ENCODE assay signal across 31 cellular contexts in genomic region chr11:120196857-120197253, GRCh38. TPM values are rescaled to one million over a fixed set of nuclear protein-coding genes. Genes with fewer than 3 reads are reported as not detected.
DNase-seq lines count a peak whose midpoint lies in the region; ATAC-seq and TF ChIP-seq lines count a peak whose summit lies in the region.
"Had no signal": no experiment of that assay in that cellular context is flagged by ENCODE, and none has a peak within 500 bp of the region (broad histone marks: within the 10 kb centered on the region; RNA-seq: fewer than 3 reads in every experiment).

No MANE protein-coding gene starts in this region.

- no peak overlapping the region for H2AK5ac ChIP-seq in mesendoderm (ENCODE audit: low read length)

- H4K8ac ChIP-seq in mesendoderm (ENCODE audit: low read depth, low read length) = no peak overlapping the region

- peak overlapping the region; percentile 58 for H3K56ac ChIP-seq in mesendoderm (ENCODE audit: low read length)

- peak overlapping the region in 3 of 4 donors; percentile 74 to 91 (median 85) for H3K27ac ChIP-seq in Peyer's patch
- peak overlapping the region; percentile 91 for H3K27ac ChIP-seq in caudate nucleus (ENCODE audit: low read depth, low read length)
- no peak overlapping the region for H3K27ac ChIP-seq in mesendoderm (ENCODE audit: low read depth, low read length)
- peak overlapping the region; percentile 62 for H3K27ac ChIP-seq in smooth muscle cell (ENCODE audit: low read depth)
- H3K27ac ChIP-seq: A549, foreskin keratinocyte, SJSA1 had no signal

- no peak overlapping the region for H4K5ac ChIP-seq in mesendoderm (ENCODE audit: low read length)

- no peaks in the 10 kb centered on the region for H3K27me3 ChIP-seq in Peyer's patch
- H3K27me3 ChIP-seq in mesendoderm (ENCODE audit: insufficient read depth, low read length, poor library complexity) = no peaks in the 10 kb centered on the region
- H3K27me3 ChIP-seq in smooth muscle cell (ENCODE audit: low read depth) = no peaks in the 10 kb centered on the region
- H3K27me3 ChIP-seq: SJSA1, uterus had no signal

- no CpG with 5 or more reads among the region's 6 CpGs for WGBS in mesendoderm (ENCODE audit: extremely low coverage, insufficient coverage, low lambda C conversion rate)
- WGBS in smooth muscle cell (ENCODE audit: low lambda C conversion rate) = 70% methylated on average over 6 of the region's 6 CpGs

- H4K20me1 ChIP-seq in smooth muscle cell (ENCODE audit: low read depth) = no peaks in the 10 kb centered on the region

- no peaks in the 10 kb centered on the region for H3K79me1 ChIP-seq in mesendoderm (ENCODE audit: low read length)

- no peak overlapping the region for H3K4me2 ChIP-seq in mesendoderm (ENCODE audit: low read length)
- H3K4me2 ChIP-seq in smooth muscle cell = peak overlapping the region; percentile 16
- H3K4me2 ChIP-seq: A549 had no signal

- DNase-seq in Peyer's patch (peak in 1 of 3 donors; percentile 42), caudate nucleus (lab: John Stamatoyannopoulos, UW) (no peak), mesendoderm (no peak), smooth muscle cell (lab: John Stamatoyannopoulos, UW; ENCODE audit: unreplicated experiment) (no peak), LoVo (ENCODE audit: low spot score) (no peak), DMS 273 treated with DMSO at 0.1 percent for 48 hours (lab: John Stamatoyannopoulos, UW) (no peak), SW480 (ENCODE audit: low spot score) (no peak)
- DNase-seq: activated CD4-positive, alpha-beta memory T cell treated with anti-CD3 and anti-CD28 coated beads, Interleukin-2, amount 10 ng/mL, durations not matched to agents 7 days and 5 days; activated CD4-positive, alpha-beta T cell treated with anti-CD3 and anti-CD28 coated beads for 1 hour; AML-193; CD4-positive, alpha-beta memory T cell; foreskin keratinocyte; Karpas-422; naive B cell; NCI-H1436; NCI-H2081 treated with DMSO at 0.1 percent for 48 hours; NCI-H226; stimulated activated CD4-positive, alpha-beta T cell treated with anti-CD3 and anti-CD28 coated beads, Interleukin-12 subunit alpha, Interleukin-12 subunit beta, amount 100 ng/mL, for 4 hours; stimulated activated CD4-positive, alpha-beta T cell treated with anti-CD3 and anti-CD28 coated beads, Interleukin-4, amount 100 ng/mL, for 1 hour; substantia nigra; uterus had no signal

- ATAC-seq in GM18502 (IDR thresholded peaks at IDR 0.05; ENCODE audit: poor library complexity, unreplicated experiment) = no peak
- ATAC-seq: A549; esophagus mucosa; foreskin keratinocyte; stimulated activated effector memory CD8-positive, alpha-beta T cell treated with anti-CD3 and anti-CD28 coated beads, Interleukin-12 subunit alpha, Interleukin-12 subunit beta, amount 100 ng/mL, for 72 hours had no signal

- H3K79me2 ChIP-seq in mesendoderm (ENCODE audit: control insufficient read depth, insufficient read depth, low read length) (no peaks in the 10 kb centered on the region), smooth muscle cell (ENCODE audit: low read depth) (no peaks in the 10 kb centered on the region)

- no peaks in the 10 kb centered on the region for H3K36me3 ChIP-seq in Peyer's patch
- no peaks in the 10 kb centered on the region for H3K36me3 ChIP-seq in mesendoderm (ENCODE audit: control insufficient read depth, insufficient read depth, low read length)
- no peaks in the 10 kb centered on the region for H3K36me3 ChIP-seq in smooth muscle cell (ENCODE audit: low read depth)
- H3K36me3 ChIP-seq: HAP-1, SJSA1, uterus had no signal

- H2AFZ ChIP-seq in smooth muscle cell (ENCODE audit: low read depth) = peak overlapping the region; percentile 69

- H2BK120ac ChIP-seq in mesendoderm (ENCODE audit: low read depth, low read length) = no peak overlapping the region

- no peak overlapping the region for H3K23ac ChIP-seq in mesendoderm (ENCODE audit: low read length)

- no peak overlapping the region for H3K18ac ChIP-seq in mesendoderm (ENCODE audit: low read length)

- H3K4me1 ChIP-seq in Peyer's patch (peaks cover 0 to 59% (median 8%) of the 10 kb centered on the region in 4 donors), mesendoderm (ENCODE audit: control insufficient read depth, low read depth, low read length) (peaks cover 8% of the 10 kb centered on the region), smooth muscle cell (ENCODE audit: low read depth) (peaks cover 28% of the 10 kb centered on the region)
- H3K4me1 ChIP-seq: A549, foreskin keratinocyte, HAP-1, SJSA1, uterus had no signal

- H2BK15ac ChIP-seq in mesendoderm (replicated peaks; ENCODE audit: low read depth) = no peak overlapping the region

- no peaks in the 10 kb centered on the region for H3F3A ChIP-seq in smooth muscle cell (ENCODE audit: low read depth)

- H3K4me3 ChIP-seq in Peyer's patch = no peak overlapping the region
- no peak overlapping the region for H3K4me3 ChIP-seq in mesendoderm (ENCODE audit: low read length)
- no peak overlapping the region for H3K4me3 ChIP-seq in smooth muscle cell
- H3K4me3 ChIP-seq: A549, coronary artery, HAP-1, SJSA1, uterus had no signal

- TF ChIP-seq CTCF in Peyer's patch (IDR thresholded peaks at IDR 0.05) (no peak), smooth muscle cell (IDR thresholded peaks at IDR 0.05; ENCODE audit: borderline replicate concordance, insufficient read depth, poor library complexity, severe bottlenecking) (no peak)

- no peaks in the 10 kb centered on the region for H3K9me3 ChIP-seq in Peyer's patch
- H3K9me3 ChIP-seq in smooth muscle cell (replicated peaks; ENCODE audit: low read depth) = no peaks in the 10 kb centered on the region
- H3K9me3 ChIP-seq: A549, HAP-1, SJSA1, uterus had no signal

- H2BK5ac ChIP-seq in mesendoderm (ENCODE audit: low read length) = no peak overlapping the region

- no peak overlapping the region for H3K4ac ChIP-seq in mesendoderm (ENCODE audit: low read depth, low read length)

- no peak for TF ChIP-seq POLR2A in Peyer's patch (IDR thresholded peaks at IDR 0.05)

- H3K9ac ChIP-seq in mesendoderm (ENCODE audit: low read length) (peak overlapping the region; percentile 15), smooth muscle cell (ENCODE audit: low read depth) (no peak overlapping the region)

RNA-seq across cellular contexts. Expression of gene OAF, which starts 14.0 kb away (rescaled TPM):
- total RNA-seq in Peyer's patch = 100 to 1,000 TPM in 3 of 4 donors, 10 to 100 TPM in 1; 66.0 to 344 (median 228) TPM
- 0.48 TPM for polyA plus RNA-seq in mesendoderm (2013, experiment 1 of 2)
- 0.36 TPM for polyA plus RNA-seq in mesendoderm (2013, experiment 2 of 2)
- total RNA-seq in smooth muscle cell = 41.6 and 42.9 TPM in 2 replicates
- polyA plus RNA-seq in smooth muscle cell = 69.8 and 112 TPM in 2 replicates

RNA-seq across cellular contexts. Expression of gene POU2F3, which starts 43.1 kb away (rescaled TPM):
- total RNA-seq in Peyer's patch = 1 to 10 TPM in 3 of 4 donors, not detected in 1; 2.2 to 3.3 (median 2.8) TPM
- polyA plus RNA-seq in mesendoderm (2013, experiment 1 of 2) = 0.51 TPM
- polyA plus RNA-seq in mesendoderm (2013, experiment 2 of 2) = 0.57 TPM
- 2.8 TPM in 1 of 2 replicates, not detected in the other for total RNA-seq in smooth muscle cell
- 0.34 TPM in 1 of 2 replicates, not detected in the other for polyA plus RNA-seq in smooth muscle cell
- total RNA-seq: activated CD4-positive, alpha-beta memory T cell treated with anti-CD3 and anti-CD28 coated beads, Interleukin-2, amount 10 ng/mL, durations not matched to agents 7 days and 5 days; activated T-helper 2 cell treated with anti-CD3 and anti-CD28 coated beads, Interferon-gamma antibody, Interleukin-2, Interleukin-4, amounts not matched to agents 10 μg/mL and 5 μg/mL and 100 μg/mL, durations not matched to agents 14 hours and 24 hours and 36 hours; bronchial epithelial cell; CD4-positive, alpha-beta memory T cell; osteocyte; SJSA1 had no signal
- polyA plus RNA-seq: A549; CD4-positive, alpha-beta memory T cell had no signal

RNA-seq across cellular contexts. Expression of gene TRIM29, which starts 58.9 kb away (rescaled TPM):
- total RNA-seq in Peyer's patch (10 to 100 TPM in 1 of 4 donors, 1 to 10 TPM in 3; 7.8 to 33.3 (median 9.1) TPM), smooth muscle cell (37.1 and 40.5 TPM in 2 replicates)
- polyA plus RNA-seq in mesendoderm (2013, experiment 1 of 2) = 0.13 TPM
- polyA plus RNA-seq in mesendoderm (2013, experiment 2 of 2) = 0.10 TPM
- 20.6 and 76.5 TPM in 2 replicates for polyA plus RNA-seq in smooth muscle cell
- total RNA-seq: activated CD4-positive, alpha-beta memory T cell treated with anti-CD3 and anti-CD28 coated beads, Interleukin-2, amount 10 ng/mL, durations not matched to agents 7 days and 5 days; activated T-helper 2 cell treated with anti-CD3 and anti-CD28 coated beads, Interferon-gamma antibody, Interleukin-2, Interleukin-4, amounts not matched to agents 10 μg/mL and 5 μg/mL and 100 μg/mL, durations not matched to agents 14 hours and 24 hours and 36 hours; CD4-positive, alpha-beta memory T cell; osteocyte; SJSA1 had no signal
- polyA plus RNA-seq: CD4-positive, alpha-beta memory T cell had no signal
